ENCODE assay signal across 11 cellular contexts in genomic region chr13:109781384-109782065, GRCh38. TPM values are rescaled to one million over a fixed set of nuclear protein-coding genes. Genes with fewer than 3 reads are reported as not detected.
DNase-seq lines count a peak whose midpoint lies in the region; ATAC-seq, FAIRE-seq and TF ChIP-seq lines count a peak whose summit lies in the region.
"Had no signal": no experiment of that assay in that cellular context is flagged by ENCODE, and none has a peak within 500 bp of the region (broad histone marks: within the 10 kb centered on the region; RNA-seq: fewer than 3 reads in every experiment).

No MANE protein-coding gene starts in this region.

- no peak overlapping the region for H2BK120ac ChIP-seq in mesenchymal stem cell (ENCODE audit: low read depth, low read length)

- no peak for TF ChIP-seq EP300 in upper lobe of left lung (IDR thresholded peaks at IDR 0.05)

- peak; percentile 36 for FAIRE-seq in bronchial epithelial cell (lab: Jason Lieb, UNC)
- FAIRE-seq: G401.6 had no signal

- peaks cover 51% of the 10 kb centered on the region for H3K4me1 Mint-ChIP-seq in activated naive CD4-positive, alpha-beta T cell treated with anti-CD3 and anti-CD28 coated beads, Interleukin-2, amount 50 U/mL, for 24 hours
- H3K4me1 Mint-ChIP-seq in stimulated activated effector memory CD8-positive, alpha-beta T cell treated with anti-CD3 and anti-CD28 coated beads, Interleukin-12 subunit alpha, Interleukin-12 subunit beta, amount 100 ng/mL, for 72 hours = peaks cover 29% of the 10 kb centered on the region

- H2BK12ac ChIP-seq in mesenchymal stem cell (ENCODE audit: low read length in 2 of 2) = peak overlapping the region in 1 of 2 experiments; percentile 34

- H2AK5ac ChIP-seq in mesenchymal stem cell (ENCODE audit: low read length, severe bottlenecking) = no peak overlapping the region

- H3K9me3 Mint-ChIP-seq in activated naive CD4-positive, alpha-beta T cell treated with anti-CD3 and anti-CD28 coated beads, Interleukin-2, amount 50 U/mL, for 24 hours = no peaks in the 10 kb centered on the region
- H3K9me3 Mint-ChIP-seq in activated naive CD4-positive, alpha-beta T cell treated with anti-CD3 and anti-CD28 coated beads, Interleukin-2, amount 50 U/mL, for 72 hours = no peaks in the 10 kb centered on the region
- H3K9me3 Mint-ChIP-seq in stimulated activated effector memory CD8-positive, alpha-beta T cell treated with anti-CD3 and anti-CD28 coated beads, Interleukin-12 subunit alpha, Interleukin-12 subunit beta, amount 100 ng/mL, for 72 hours = no peaks in the 10 kb centered on the region
- H3K9me3 Mint-ChIP-seq: T-helper 1 cell treated with Interleukin-12 subunit alpha and Interleukin-12 subunit beta and Interleukin-4 antibody, amounts not matched to agents 30 μg/mL and 1 μg/mL, for 36 hours had no signal

- H3K27me3 Mint-ChIP-seq in activated naive CD4-positive, alpha-beta T cell treated with anti-CD3 and anti-CD28 coated beads, Interleukin-2, amount 50 U/mL, for 24 hours = no peaks in the 10 kb centered on the region

- H2BK5ac ChIP-seq in mesenchymal stem cell (ENCODE audit: low read depth, low read length, poor library complexity, severe bottlenecking) = no peak overlapping the region

- H3K36me3 ChIP-seq in bronchial epithelial cell (ENCODE audit: control insufficient read depth, insufficient read depth, low read length) (peaks cover 7% of the 10 kb centered on the region), mesenchymal stem cell (ENCODE audit: control insufficient read depth in 1 of 2, insufficient read depth in 2 of 2, low read depth in 1 of 2, low read length in 2 of 2) (peaks cover 25 to 35% of the 10 kb centered on the region in 2 experiments), upper lobe of left lung (peaks cover 17 to 49% (median 30%) of the 10 kb centered on the region in 4 donors)

- H3K27me3 ChIP-seq in bronchial epithelial cell (ENCODE audit: control insufficient read depth, insufficient read depth, low read length) (no peaks in the 10 kb centered on the region), mesenchymal stem cell (ENCODE audit: control insufficient read depth in 1 of 2, insufficient read depth in 1 of 2, low read length in 2 of 2) (no peaks in the 10 kb centered on the region), upper lobe of left lung (no peaks in the 10 kb centered on the region)

- H3K23ac ChIP-seq in mesenchymal stem cell (ENCODE audit: low read length in 2 of 2) = no peak overlapping the region

- H3K27ac Mint-ChIP-seq in activated naive CD4-positive, alpha-beta T cell treated with anti-CD3 and anti-CD28 coated beads, Interleukin-2, amount 50 U/mL, for 24 hours = no peak overlapping the region
- H3K27ac Mint-ChIP-seq in activated naive CD4-positive, alpha-beta T cell treated with anti-CD3 and anti-CD28 coated beads, Interleukin-2, amount 50 U/mL, for 72 hours = peak overlapping the region in 1 of 2 donors; percentile 81
- no peak overlapping the region for H3K27ac Mint-ChIP-seq in stimulated activated effector memory CD8-positive, alpha-beta T cell treated with anti-CD3 and anti-CD28 coated beads, Interleukin-12 subunit alpha, Interleukin-12 subunit beta, amount 100 ng/mL, for 72 hours
- H3K27ac Mint-ChIP-seq: T-helper 1 cell treated with Interleukin-12 subunit alpha and Interleukin-12 subunit beta and Interleukin-4 antibody, amounts not matched to agents 30 μg/mL and 1 μg/mL, for 36 hours had no signal

- H3K4me2 ChIP-seq in mesenchymal stem cell (ENCODE audit: low read length, poor library complexity, severe bottlenecking) = no peak overlapping the region

- DNase-seq in activated naive CD4-positive, alpha-beta T cell treated with anti-CD3 and anti-CD28 coated beads, Interleukin-2, amount 50 U/mL, for 72 hours (ENCODE audit: low spot score in 2 of 2) = no peak
- no peak for DNase-seq in bronchial epithelial cell (ENCODE audit: low read depth)
- DNase-seq in mesenchymal stem cell = no peak
- DNase-seq in upper lobe of left lung = peak in 1 of 2 donors; percentile 63
- DNase-seq in iPS-NIHi7 (ENCODE audit: extremely low spot score) = no peak
- DNase-seq in NCI-H1436 treated with DMSO at 0.1 percent for 48 hours (lab: John Stamatoyannopoulos, UW) = no peak
- no peak for DNase-seq in stimulated activated effector memory CD8-positive, alpha-beta T cell treated with anti-CD3 and anti-CD28 coated beads, Interleukin-12 subunit alpha, Interleukin-12 subunit beta, amount 100 ng/mL, for 72 hours (ENCODE audit: low spot score in 2 of 2)

- H3K4me3 Mint-ChIP-seq in activated naive CD4-positive, alpha-beta T cell treated with anti-CD3 and anti-CD28 coated beads, Interleukin-2, amount 50 U/mL, for 24 hours = peak overlapping the region; percentile 42
- no peak overlapping the region for H3K4me3 Mint-ChIP-seq in stimulated activated effector memory CD8-positive, alpha-beta T cell treated with anti-CD3 and anti-CD28 coated beads, Interleukin-12 subunit alpha, Interleukin-12 subunit beta, amount 100 ng/mL, for 72 hours
- H3K4me3 Mint-ChIP-seq: T-helper 1 cell treated with Interleukin-12 subunit alpha and Interleukin-12 subunit beta and Interleukin-4 antibody, amounts not matched to agents 30 μg/mL and 1 μg/mL, for 36 hours had no signal

- H3K4me3 ChIP-seq in bronchial epithelial cell (ENCODE audit: low read depth, low read length) (peak overlapping the region; percentile 48), mesenchymal stem cell (ENCODE audit: insufficient read depth in 1 of 2, low read depth in 1 of 2, low read length in 2 of 2) (peak overlapping the region in 1 of 2 experiments; percentile 77), upper lobe of left lung (peak overlapping the region; percentile 30 to 93 (median 70))

- peaks cover 4% of the 10 kb centered on the region for H3K36me3 Mint-ChIP-seq in activated naive CD4-positive, alpha-beta T cell treated with anti-CD3 and anti-CD28 coated beads, Interleukin-2, amount 50 U/mL, for 24 hours
- H3K36me3 Mint-ChIP-seq in activated naive CD4-positive, alpha-beta T cell treated with anti-CD3 and anti-CD28 coated beads, Interleukin-2, amount 50 U/mL, for 72 hours = no peaks in the 10 kb centered on the region
- peaks cover 10% of the 10 kb centered on the region for H3K36me3 Mint-ChIP-seq in stimulated activated effector memory CD8-positive, alpha-beta T cell treated with anti-CD3 and anti-CD28 coated beads, Interleukin-12 subunit alpha, Interleukin-12 subunit beta, amount 100 ng/mL, for 72 hours

- H2BK15ac ChIP-seq in mesenchymal stem cell (ENCODE audit: low read depth, poor library complexity, severe bottlenecking) = peak overlapping the region; percentile 26

- no peak overlapping the region for H2AFZ ChIP-seq in mesenchymal stem cell (ENCODE audit: low read depth, low read length)

- H3K18ac ChIP-seq in mesenchymal stem cell (ENCODE audit: low read depth in 1 of 2, low read length in 2 of 2) = no peak overlapping the region

- peak overlapping the region; percentile 73 for H3K9ac ChIP-seq in mesenchymal stem cell (ENCODE audit: low read length)

- H3K27ac ChIP-seq in mesenchymal stem cell (ENCODE audit: low read length, poor library complexity, severe bottlenecking) (no peak overlapping the region), upper lobe of left lung (peak overlapping the region in 2 of 4 donors; percentile 54 to 71)

- no peak for TF ChIP-seq POLR2A in upper lobe of left lung (IDR thresholded peaks at IDR 0.05)

- WGBS in mesenchymal stem cell = 96% methylated on average over 28 of the region's 28 CpGs
- 70 to 77% methylated on average over 27 to 28 of the region's 28 CpGs for WGBS in upper lobe of left lung, 2 donors

- no peak for TF ChIP-seq CTCF in bronchial epithelial cell (IDR thresholded peaks at IDR 0.05; ENCODE audit: insufficient read depth, low read length, severe bottlenecking)
- TF ChIP-seq CTCF in upper lobe of left lung (IDR thresholded peaks at IDR 0.05) = no peak

- ATAC-seq in activated naive CD4-positive, alpha-beta T cell treated with anti-CD3 and anti-CD28 coated beads, Interleukin-2, amount 50 U/mL, for 72 hours = no peak
- no peak for ATAC-seq in upper lobe of left lung (ENCODE audit: low FRiP score in 2 of 2)
- ATAC-seq in stimulated activated effector memory CD8-positive, alpha-beta T cell treated with anti-CD3 and anti-CD28 coated beads, Interleukin-12 subunit alpha, Interleukin-12 subunit beta, amount 100 ng/mL, for 72 hours = no peak
- ATAC-seq: esophagus mucosa had no signal

- peaks cover 38% of the 10 kb centered on the region for H3K4me1 ChIP-seq in mesenchymal stem cell (ENCODE audit: control insufficient read depth, insufficient read depth, low read depth, low read length)
- peaks cover 42 to 86% (median 59%) of the 10 kb centered on the region in 4 donors for H3K4me1 ChIP-seq in upper lobe of left lung

- no peak overlapping the region for H3K14ac ChIP-seq in mesenchymal stem cell (ENCODE audit: low read length in 2 of 2)

- H4K8ac ChIP-seq in mesenchymal stem cell (ENCODE audit: low read length) = no peak overlapping the region

- no peaks in the 10 kb centered on the region for H3K9me3 ChIP-seq in mesenchymal stem cell (ENCODE audit: control insufficient read depth, low read length)
- H3K9me3 ChIP-seq in upper lobe of left lung = no peaks in the 10 kb centered on the region

- H3K4ac ChIP-seq in mesenchymal stem cell (ENCODE audit: low read depth in 1 of 2, low read length in 2 of 2) = no peak overlapping the region

- peaks cover 29% of the 10 kb centered on the region for H3K79me1 ChIP-seq in mesenchymal stem cell (replicated peaks; ENCODE audit: low read length, poor library complexity, severe bottlenecking)

- no peak overlapping the region for H4K91ac ChIP-seq in mesenchymal stem cell (ENCODE audit: low read length)

RNA-seq across cellular contexts. Expression of gene IRS2, which starts 4.9 kb away (rescaled TPM):
- total RNA-seq in activated naive CD4-positive, alpha-beta T cell treated with anti-CD3 and anti-CD28 coated beads, Interleukin-2, amount 50 U/mL, for 72 hours = 1 to 10 TPM; 2.4 to 3.7 TPM
- total RNA-seq in bronchial epithelial cell = 3.1 and 6.8 TPM in 2 replicates
- 3.5 TPM for polyA plus RNA-seq in mesenchymal stem cell (2013, experiment 1 of 2)
- 3.5 TPM for polyA plus RNA-seq in mesenchymal stem cell (2013, experiment 2 of 2)
- 10 to 100 TPM; 31.8 to 67.9 (median 46.4) TPM for total RNA-seq in upper lobe of left lung
